ENCODE assay signal across 8 cellular contexts in the genomic region with DNA sequence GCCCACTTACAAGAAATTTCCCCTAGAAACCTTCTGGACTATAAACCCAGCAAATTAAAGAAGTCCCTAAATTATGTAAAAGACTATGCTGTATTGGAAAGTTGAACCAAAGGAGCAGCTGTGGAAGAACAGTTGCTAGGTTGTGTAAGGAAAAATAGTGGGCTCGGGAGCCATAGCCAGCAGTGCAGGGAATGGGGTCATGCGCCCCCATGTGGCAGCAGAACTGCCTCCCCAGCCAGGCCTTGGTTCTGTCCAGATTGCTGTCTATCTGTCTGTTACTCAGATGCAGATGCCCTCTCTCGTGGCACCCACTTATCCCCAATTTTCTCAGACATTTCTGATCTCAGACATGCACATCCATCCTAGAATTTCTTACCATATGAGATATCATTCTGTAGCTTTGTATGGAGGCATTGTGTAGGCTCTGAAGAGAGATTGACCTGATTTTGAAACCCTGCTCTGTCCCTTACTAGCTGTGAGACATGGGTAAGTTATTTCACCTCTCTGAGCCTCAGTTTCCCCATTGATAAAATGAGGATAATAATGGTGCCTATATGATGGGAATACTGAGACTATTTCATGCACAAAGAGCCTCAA.
A peak's percentile ranks its signal among the peaks of the same experiment; 100 is the strongest.
DNase-seq lines count a peak whose midpoint lies in the region; ATAC-seq and TF ChIP-seq lines count a peak whose summit lies in the region.

No MANE protein-coding gene starts in this region.

- H3K9me3 ChIP-seq in mammary epithelial cell (replicated peaks; ENCODE audit: insufficient read depth, low read length), result no peaks in the 10 kb centered on the region

- H3K36me3 ChIP-seq in mammary epithelial cell (ENCODE audit: insufficient read depth, low read length), result no peaks in the 10 kb centered on the region
- H3K36me3 ChIP-seq in kidney epithelial cell (ENCODE audit: control insufficient read depth, insufficient read depth, low read length), result no peaks in the 10 kb centered on the region

- H3K79me2 ChIP-seq in mammary epithelial cell (ENCODE audit: insufficient read depth, low read length), result no peaks in the 10 kb centered on the region

- no peak overlapping the region for H3K4me3 ChIP-seq in mammary epithelial cell (replicated peaks in 1 of 3; ENCODE audit: insufficient read depth in 1 of 3, low read depth in 2 of 3, low read length in 3 of 3)
- no peak overlapping the region for H3K4me3 ChIP-seq in kidney epithelial cell (ENCODE audit: low read depth, low read length)

- in situ Hi-C loops in mammary epithelial cell (cut with MboI; ENCODE audit: low sequenced_read_pairs in 2 of 2), result loop anchor here in 1 of 2 donors (10.0 kb wide), 1 partner anchor 277 kb away; no protein-coding TSS in a partner anchor

- H3K4me1 ChIP-seq in mammary epithelial cell (ENCODE audit: insufficient read depth, low read length), result peaks cover 17% of the 10 kb centered on the region

- intact Hi-C loops in mammary epithelial cell (cut with micrococcal nuclease), result loop anchor here (1.0 to 10.0 kb wide), 4 partner anchors 167 to 1287 kb away; no protein-coding TSS in a partner anchor

- no peak overlapping the region for H3K4me2 ChIP-seq in mammary epithelial cell (ENCODE audit: insufficient read depth, low read depth, low read length)

- CTCF ChIA-PET in mammary epithelial cell (lab: Charles Lee; ENCODE audit: low non-redundant PET), result no interaction called here

- H3K9ac ChIP-seq in mammary epithelial cell (ENCODE audit: insufficient read depth, low read length), result no peak overlapping the region

- H2AFZ ChIP-seq in mammary epithelial cell (ENCODE audit: low read depth, low read length), result no peak overlapping the region

- no TSS peak for BruUV-seq in mammary epithelial cell (replicated peaks; lab: Mats Ljungman, UMichigan)

- H3K27me3 ChIP-seq in mammary epithelial cell (ENCODE audit: insufficient read depth, low read length), result no peaks in the 10 kb centered on the region
- H3K27me3 ChIP-seq in kidney epithelial cell (ENCODE audit: control insufficient read depth, insufficient read depth, low read length), result no peaks in the 10 kb centered on the region

- TF ChIP-seq CTCF in 22Rv1 (IDR thresholded peaks at IDR 0.05), result peak; percentile 82
- TF ChIP-seq CTCF in mammary epithelial cell (conservative IDR thresholded peaks at IDR 0.05 in 1 of 2, IDR thresholded peaks at IDR 0.05 in 1 of 2; ENCODE audit: extremely low read depth in 1 of 2, insufficient read depth in 1 of 2, low read depth in 1 of 2, low read length in 2 of 2), result peak; percentile 83 to 87
- TF ChIP-seq CTCF in kidney epithelial cell (IDR thresholded peaks at IDR 0.05; ENCODE audit: insufficient read depth, low read length, poor library complexity, severe bottlenecking), result peak; percentile 88

- peak; percentile 83 for ATAC-seq in HG02623 (IDR thresholded peaks at IDR 0.05; ENCODE audit: unreplicated experiment)

- peak; percentile 13 for DNase-seq in GDM1 (lab: John Stamatoyannopoulos, UW)
- peak; percentile 22 to 73 for DNase-seq in NCI-H446 (lab: John Stamatoyannopoulos, UW)
- peak; percentile 33 for DNase-seq in mammary epithelial cell
- DNase-seq in kidney epithelial cell (ENCODE audit: low read depth), result no peak
- DNase-seq in superior temporal gyrus (ENCODE audit: extremely low spot score), result peak; percentile 74
- DNase-seq in cerebellar nuclear complex (lab: John Stamatoyannopoulos, UW), result no peak

- 10% methylated on average over 3 of the region's 3 CpGs for WGBS in mammary epithelial cell (ENCODE audit: low coverage, missing lambda C conversion rate)

- H4K20me1 ChIP-seq in mammary epithelial cell (ENCODE audit: insufficient read depth, low read length), result no peaks in the 10 kb centered on the region

- dilution Hi-C loops in mammary epithelial cell (cut with HindIII; ENCODE audit: low sequenced_read_pairs), result no loop called here

- H3K27ac ChIP-seq in 22Rv1 (no peak overlapping the region), mammary epithelial cell (ENCODE audit: insufficient read depth, low read depth, low read length) (no peak overlapping the region)

Comparison
In these comparisons a context has a peak if more than half of its experiments do, and no peak if none do; other contexts are left out.
1. DNase-seq: peak in GDM1 (single experiment), NCI-H446 (2 of 2), mammary epithelial cell (single experiment) and superior temporal gyrus (single experiment); none in kidney epithelial cell (single experiment) and cerebellar nuclear complex (0 of 2).
2. Peak in every context shown above with its lines, with median percentiles within 50 percentile points of each other: CTCF ChIP-seq.